Comparison of ENCODE assay signal across 8 cellular contexts in the genomic region with DNA sequence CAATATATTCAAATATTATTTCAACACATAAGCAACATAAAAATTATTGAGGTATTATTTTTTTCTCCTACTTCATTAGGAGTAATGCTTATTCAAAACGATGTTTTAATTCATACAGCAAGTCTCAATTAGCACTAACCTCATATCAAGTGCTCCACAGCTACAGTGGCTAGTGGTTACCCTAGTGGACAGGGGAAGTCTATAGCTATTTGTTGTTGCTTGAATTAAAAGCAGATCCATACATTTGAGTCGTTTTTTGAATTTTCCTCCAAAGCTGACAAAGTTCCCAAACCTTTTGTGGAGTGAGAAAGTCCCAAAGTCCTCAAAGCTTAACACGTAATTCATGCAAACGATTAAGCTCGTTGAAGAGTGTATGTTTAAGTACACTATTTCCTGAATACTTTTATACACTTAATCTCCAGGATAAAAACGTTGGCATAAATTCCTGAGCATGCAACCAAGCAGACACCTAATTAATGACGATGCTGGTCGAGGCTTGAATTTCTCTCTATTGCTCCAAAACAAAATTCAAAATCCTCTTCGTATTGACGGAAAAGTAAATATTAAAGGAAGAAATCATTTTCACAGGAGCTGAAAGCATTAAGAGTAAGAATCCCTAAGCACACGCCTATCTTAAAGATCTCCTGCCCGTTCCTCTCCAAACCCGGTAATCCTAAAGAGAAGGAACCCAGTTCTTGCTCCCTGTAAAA.
DNase-seq lines count a peak whose midpoint lies in the region; ATAC-seq and TF ChIP-seq lines count a peak whose summit lies in the region.

No MANE protein-coding gene starts in this region.

- peak overlapping the region; percentile 86 for H3K27ac ChIP-seq in rectal smooth muscle tissue (ENCODE audit: low read depth, low read length)

- ATAC-seq in SK-N-SH treated with all-trans-retinoic acid at 6 μM for 48 hours (peak; percentile 17; the same call in 1 of the 3 replicates), GM21825 (IDR thresholded peaks at IDR 0.05; ENCODE audit: unreplicated experiment) (no peak), HG03095 (IDR thresholded peaks at IDR 0.05; ENCODE audit: unreplicated experiment) (no peak)

- H3K4me1 Mint-ChIP-seq in T-helper 1 cell treated with Interleukin-12 subunit alpha and Interleukin-12 subunit beta and Interleukin-4 antibody, amounts not matched to agents 30 μg/mL and 1 μg/mL, for 36 hours (ENCODE audit: low read depth) = peaks cover 33% of the 10 kb centered on the region

- H3K4me3 ChIP-seq in fibroblast of mammary gland (ENCODE audit: control insufficient read depth, low read depth, low read length) (peak overlapping the region; percentile 86), rectal smooth muscle tissue (ENCODE audit: low read length) (peak overlapping the region; percentile 94)

- H3K36me3 Mint-ChIP-seq in T-helper 1 cell treated with Interleukin-12 subunit alpha and Interleukin-12 subunit beta and Interleukin-4 antibody, amounts not matched to agents 30 μg/mL and 1 μg/mL, for 36 hours (ENCODE audit: low read depth) = peaks cover 2% of the 10 kb centered on the region

- H3K27me3 ChIP-seq in rectal smooth muscle tissue (ENCODE audit: control insufficient read depth, insufficient read depth, low read length) = no peaks in the 10 kb centered on the region

- DNase-seq in T-helper 1 cell = no peak
- DNase-seq in fibroblast of mammary gland (ENCODE audit: low read depth) = no peak
- DNase-seq in stimulated activated CD4-positive, alpha-beta T cell treated with anti-CD3 and anti-CD28 coated beads, Interleukin-12 subunit alpha, Interleukin-12 subunit beta, amount 100 ng/mL, for 4 hours = no peak

- H3K27me3 Mint-ChIP-seq in T-helper 1 cell treated with Interleukin-12 subunit alpha and Interleukin-12 subunit beta and Interleukin-4 antibody, amounts not matched to agents 30 μg/mL and 1 μg/mL, for 36 hours (ENCODE audit: low read depth) = peaks cover 24% of the 10 kb centered on the region

- peak; percentile 26 for TF ChIP-seq CTCF in fibroblast of mammary gland (conservative IDR thresholded peaks at IDR 0.05; ENCODE audit: control insufficient read depth, insufficient read depth, low read depth, low read length)

- H3K27ac Mint-ChIP-seq in T-helper 1 cell treated with Interleukin-12 subunit alpha and Interleukin-12 subunit beta and Interleukin-4 antibody, amounts not matched to agents 30 μg/mL and 1 μg/mL, for 36 hours = peak overlapping the region; percentile 96

- no peak overlapping the region for H3K9ac ChIP-seq in rectal smooth muscle tissue (ENCODE audit: low read length)

- H3K4me3 Mint-ChIP-seq in T-helper 1 cell treated with Interleukin-12 subunit alpha and Interleukin-12 subunit beta and Interleukin-4 antibody, amounts not matched to agents 30 μg/mL and 1 μg/mL, for 36 hours = peak overlapping the region; percentile 90

- peaks cover 5% of the 10 kb centered on the region for H3K4me1 ChIP-seq in rectal smooth muscle tissue (ENCODE audit: control insufficient read depth, insufficient read depth, low read length)

- no peaks in the 10 kb centered on the region for H3K9me3 Mint-ChIP-seq in T-helper 1 cell treated with Interleukin-12 subunit alpha and Interleukin-12 subunit beta and Interleukin-4 antibody, amounts not matched to agents 30 μg/mL and 1 μg/mL, for 36 hours

- no peaks in the 10 kb centered on the region for H3K36me3 ChIP-seq in rectal smooth muscle tissue (ENCODE audit: control insufficient read depth, insufficient read depth, low read length)

TF ChIP-seq in SK-N-SH treated with all-trans-retinoic acid at 6 μM for 48 hours, 23 proteins besides CTCF, POLR2A, EP300 and RAD21:
- no peak for TF ChIP-seq PATZ1 (CRISPR knock-in tag; IDR thresholded peaks at IDR 0.05; ENCODE audit: borderline replicate concordance)
- no peak for TF ChIP-seq POU6F1 (CRISPR knock-in tag; IDR thresholded peaks at IDR 0.05; ENCODE audit: borderline replicate concordance, low read depth)
- no peak for TF ChIP-seq TCF4 (CRISPR knock-in tag; IDR thresholded peaks at IDR 0.05; ENCODE audit: borderline replicate concordance)
- TF ChIP-seq ZNF565 (CRISPR knock-in tag; conservative IDR thresholded peaks at IDR 0.05; ENCODE audit: low read depth) = no peak
- no peak for TF ChIP-seq OSR1 (CRISPR knock-in tag; IDR thresholded peaks at IDR 0.05)
- no peak for TF ChIP-seq CSDC2 (CRISPR knock-in tag; IDR thresholded peaks at IDR 0.05)
- no peak for TF ChIP-seq PPARA (CRISPR knock-in tag; IDR thresholded peaks at IDR 0.05; ENCODE audit: borderline replicate concordance)
- no peak for TF ChIP-seq ZNF70 (CRISPR knock-in tag; IDR thresholded peaks at IDR 0.05)
- TF ChIP-seq ZNF8 (CRISPR knock-in tag; IDR thresholded peaks at IDR 0.05) = no peak
- no peak for TF ChIP-seq RARB (CRISPR knock-in tag; IDR thresholded peaks at IDR 0.05)
- TF ChIP-seq ZFP3 (CRISPR knock-in tag; IDR thresholded peaks at IDR 0.05) = no peak
- no peak for TF ChIP-seq ESRRG (CRISPR knock-in tag; IDR thresholded peaks at IDR 0.05)
- TF ChIP-seq ARNTL (CRISPR knock-in tag; IDR thresholded peaks at IDR 0.05; ENCODE audit: borderline replicate concordance, low read depth) = no peak
TF ChIP-seq in SK-N-SH treated with all-trans-retinoic acid at 6 μM for 48 hours: peak in this region for 0.
